Comparison of ENCODE assay signal across 37 cellular contexts in genomic region chr10:113578766-113579165, GRCh38. TPM values are rescaled to one million over a fixed set of nuclear protein-coding genes. Genes with fewer than 3 reads are reported as not detected.
"Had no signal": no experiment of that assay in that cellular context is flagged by ENCODE, and none has a peak within 500 bp of the region (broad histone marks: within the 10 kb centered on the region; RNA-seq: fewer than 3 reads in every experiment).

No MANE protein-coding gene starts in this region.

- H3K4me3 ChIP-seq: adrenal gland, body of pancreas, breast epithelium had no signal

- DNase-seq: activated B cell treated with CpG ODN at 0.5 μM for 24 hours; activated CD4-positive, alpha-beta memory T cell treated with anti-CD3 and anti-CD28 coated beads for 36 hours; activated CD4-positive, alpha-beta T cell treated with anti-CD3 and anti-CD28 coated beads for 4 hours; activated CD4-positive, alpha-beta T cell treated with anti-CD3 and anti-CD28 coated beads, Interleukin-2, amount 10 ng/mL, durations not matched to agents 24 days and 14 days; activated CD4-positive, alpha-beta T cell treated with anti-CD3 and anti-CD28 coated beads, Interleukin-2, amount 50 U/mL, for 1 hour; activated CD4-positive, alpha-beta T cell treated with anti-CD3 and anti-CD28 coated beads, Interleukin-2, amount 50 U/mL, for 4 hours; activated CD4-positive, CD25-positive, alpha-beta regulatory T cell treated with anti-CD3 and anti-CD28 coated beads, Interleukin-2, amount 50 U/mL, for 72 hours; activated CD8-positive, alpha-beta memory T cell treated with anti-CD3 and anti-CD28 coated beads, Interleukin-2, amount 50 U/mL, for 4 hours; activated CD8-positive, alpha-beta T cell treated with anti-CD3 and anti-CD28 coated beads for 36 hours; activated effector memory CD4-positive, alpha-beta T cell treated with anti-CD3 and anti-CD28 coated beads, Interleukin-2, amount 50 U/mL, for 16 hours; activated gamma-delta T cell treated with Interleukin-2 at 50 U/mL for 16 hours; activated naive CD4-positive, alpha-beta T cell; activated naive CD4-positive, alpha-beta T cell treated with anti-CD3 and anti-CD28 coated beads for 36 hours; activated naive CD4-positive, alpha-beta T cell treated with anti-CD3 and anti-CD28 coated beads, Interleukin-2, amount 50 U/mL, for 16 hours; activated naive CD8-positive, alpha-beta T cell treated with anti-CD3 and anti-CD28 coated beads for 36 hours; activated T-cell treated with anti-CD3 and anti-CD28 coated beads for 4 hours; activated T-cell treated with anti-CD3 and anti-CD28 coated beads, Interleukin-2, amount 50 U/mL, for 1 hour; activated T-cell treated with anti-CD3 and anti-CD28 coated beads, Interleukin-2, amount 50 U/mL, for 4 hours; activated T-cell treated with anti-CD3 and anti-CD28 coated beads, Interleukin-2, amount 50 U/mL, for 72 hours; adrenal gland; amniotic stem cell; aorta; body of pancreas; brain microvascular endothelial cell; central memory CD4-positive, alpha-beta T cell; SW 1271; T-helper 1 cell; T-helper 2 cell; T-helper 9 cell had no signal

- H3K27me3 ChIP-seq: adrenal gland, body of pancreas, brain microvascular endothelial cell, breast epithelium had no signal

- ATAC-seq: activated CD8-positive, alpha-beta T cell treated with anti-CD3 and anti-CD28 coated beads for 36 hours; activated naive CD4-positive, alpha-beta T cell treated with anti-CD3 and anti-CD28 coated beads, Interleukin-2, amount 50 U/mL, for 72 hours; activated T-cell treated with anti-CD3 and anti-CD28 coated beads, Interleukin-2, amount 50 U/mL, for 4 hours; activated T-cell treated with anti-CD3 and anti-CD28 coated beads, Interleukin-2, amount 50 U/mL, for 72 hours; activated T-helper 17 cell treated with anti-CD3 and anti-CD28 coated beads, Interleukin-2, amount 50 U/mL, for 72 hours; body of pancreas had no signal

- H3K9me3 ChIP-seq: adrenal gland, body of pancreas, breast epithelium had no signal

- H3K4me1 ChIP-seq: adrenal gland, body of pancreas, breast epithelium had no signal

- H3K27ac ChIP-seq: adrenal gland, body of pancreas, brain microvascular endothelial cell, breast epithelium, VCaP had no signal

- H3K36me3 ChIP-seq: adrenal gland, brain microvascular endothelial cell, breast epithelium had no signal

RNA-seq across cellular contexts. Expression of gene HABP2, which starts 25.9 kb away (rescaled TPM):
- total RNA-seq: activated B cell treated with CpG ODN at 0.5 μM for 24 hours; activated CD4-positive, alpha-beta memory T cell treated with anti-CD3 and anti-CD28 coated beads for 36 hours; activated CD4-positive, alpha-beta T cell treated with anti-CD3 and anti-CD28 coated beads, Interleukin-2, amount 10 ng/mL, durations not matched to agents 24 days and 14 days; activated CD8-positive, alpha-beta memory T cell treated with anti-CD3 and anti-CD28 coated beads for 36 hours; activated CD8-positive, alpha-beta T cell treated with anti-CD3 and anti-CD28 coated beads for 36 hours; activated naive CD4-positive, alpha-beta T cell treated with anti-CD3 and anti-CD28 coated beads for 36 hours; activated naive CD4-positive, alpha-beta T cell treated with anti-CD3 and anti-CD28 coated beads, Interleukin-2, amount 50 U/mL, for 72 hours; activated naive CD8-positive, alpha-beta T cell treated with anti-CD3 and anti-CD28 coated beads for 36 hours; activated T-cell treated with anti-CD3 and anti-CD28 coated beads, Interleukin-2, amount 50 U/mL, for 72 hours; activated T-helper 1 cell treated with anti-CD3 and anti-CD28 coated beads, Interleukin-12 subunit alpha, Interleukin-12 subunit beta, Interleukin-2, Interleukin-4 antibody, amounts not matched to agents 30 ng/mL and 10 ng/mL and 1 ng/mL, durations not matched to agents 14 hours and 24 hours and 36 hours; activated T-helper 17 cell treated with anti-CD3 and anti-CD28 coated beads, Interleukin-2, amount 50 U/mL, for 72 hours; aorta; astrocyte; cardiac septum had no signal
- polyA plus RNA-seq: aorta had no signal
